In the genomic region with DNA sequence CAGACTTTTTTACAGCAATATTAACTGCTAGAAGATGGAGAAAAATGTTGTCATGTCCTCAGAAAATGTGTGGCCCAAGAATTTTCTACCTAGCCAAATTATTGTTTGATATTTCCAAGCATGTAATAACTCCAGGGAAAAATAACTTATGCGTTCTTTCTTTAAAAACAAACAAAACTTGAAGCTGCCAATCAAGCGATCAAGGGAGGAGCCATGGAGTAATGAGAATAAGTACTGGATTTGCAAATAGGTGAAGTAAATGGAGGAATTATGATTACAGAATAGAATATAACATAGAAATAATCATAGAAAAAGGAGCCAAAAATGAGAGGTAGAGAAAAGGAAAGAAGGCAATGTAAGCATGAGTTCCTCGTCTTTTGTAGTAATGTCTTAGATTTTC, we compare ENCODE assay signal across 18 cellular contexts.
DNase-seq lines count a peak whose midpoint lies in the region; ATAC-seq and TF ChIP-seq lines count a peak whose summit lies in the region.
"Had no signal": no experiment of that assay in that cellular context is flagged by ENCODE, and none has a peak within 500 bp of the region (broad histone marks: within the 10 kb centered on the region; RNA-seq: fewer than 3 reads in every experiment).

No MANE protein-coding gene starts in this region.

- H3K36me3 Mint-ChIP-seq in central memory CD8-positive, alpha-beta T cell (ENCODE audit: insufficient read depth), result no peaks in the 10 kb centered on the region

- CTCF ChIA-PET in Panc1 (lab: Charles Lee), result no interaction called here

- no peaks in the 10 kb centered on the region for H3F3A ChIP-seq in DOHH2 (ENCODE audit: control insufficient read depth, insufficient read depth)

- no TSS peak for BruUV-seq in Panc1 (replicated peaks; lab: Mats Ljungman, UMichigan)

- H3K36me3 ChIP-seq in DOHH2 (ENCODE audit: control insufficient read depth, low read length) (no peaks in the 10 kb centered on the region), Panc1 (ENCODE audit: control insufficient read depth, insufficient read depth, low read length) (no peaks in the 10 kb centered on the region), osteoblast (ENCODE audit: insufficient read depth, low read length) (no peaks in the 10 kb centered on the region)
- H3K36me3 ChIP-seq: HAP-1 had no signal

- no peaks in the 10 kb centered on the region for H3K4me1 Mint-ChIP-seq in central memory CD8-positive, alpha-beta T cell

- no peak overlapping the region for H2AFZ ChIP-seq in osteoblast (ENCODE audit: low read length)

- H3K27me3 Mint-ChIP-seq in central memory CD8-positive, alpha-beta T cell, result peaks cover 9% of the 10 kb centered on the region

- ATAC-seq in Panc1 (no peak), HG03039 (IDR thresholded peaks at IDR 0.05; ENCODE audit: unreplicated experiment) (no peak), GM21447 (IDR thresholded peaks at IDR 0.05; ENCODE audit: unreplicated experiment) (no peak)
- ATAC-seq in central memory CD8-positive, alpha-beta T cell (replicated peaks; ENCODE audit: extremely low read depth, poor library complexity, severe bottlenecking), result no peak
- ATAC-seq: A549 had no signal

- TF ChIP-seq CTCF in DOHH2 (IDR thresholded peaks at IDR 0.05; ENCODE audit: low read depth, low read length, poor library complexity, severe bottlenecking) (no peak), Panc1 (IDR thresholded peaks at IDR 0.05) (no peak), osteoblast (IDR thresholded peaks at IDR 0.05; ENCODE audit: extremely low read depth, low read depth, low read length) (no peak)

- H3K79me2 ChIP-seq in DOHH2 (ENCODE audit: control insufficient read depth, low read length) (no peaks in the 10 kb centered on the region), osteoblast (ENCODE audit: insufficient read depth, low read length) (no peaks in the 10 kb centered on the region)

- H4K20me1 ChIP-seq in DOHH2 (ENCODE audit: control insufficient read depth, insufficient read depth, low read depth, low read length), result no peaks in the 10 kb centered on the region
- no peaks in the 10 kb centered on the region for H4K20me1 ChIP-seq in osteoblast (ENCODE audit: insufficient read depth, low read length)

- no peaks in the 10 kb centered on the region for H3K9me2 ChIP-seq in DOHH2 (replicated peaks; ENCODE audit: control insufficient read depth, low read length)

- no peaks in the 10 kb centered on the region for H3K9me3 ChIP-seq in DOHH2 (ENCODE audit: control insufficient read depth, insufficient read depth, low read length)
- H3K9me3 ChIP-seq in Panc1 (ENCODE audit: control insufficient read depth, insufficient read depth, low read depth, low read length), result no peaks in the 10 kb centered on the region
- H3K9me3 ChIP-seq in osteoblast (ENCODE audit: low read depth, low read length), result no peaks in the 10 kb centered on the region
- H3K9me3 ChIP-seq: A549, Caco-2, HAP-1 had no signal

- peaks cover 38% of the 10 kb centered on the region for H3K4me1 ChIP-seq in DOHH2 (ENCODE audit: control insufficient read depth, low read length)
- H3K4me1 ChIP-seq in Panc1 (ENCODE audit: control insufficient read depth, insufficient read depth, low read length), result peaks cover 6% of the 10 kb centered on the region
- peaks cover 20% of the 10 kb centered on the region for H3K4me1 ChIP-seq in osteoblast (ENCODE audit: insufficient read depth, low read length)
- H3K4me1 ChIP-seq: Caco-2, HAP-1 had no signal

- intact Hi-C loops in Panc1 (cut with micrococcal nuclease; ENCODE audit: unreplicated experiment), result no loop called here

- no peaks in the 10 kb centered on the region for H3K9me3 Mint-ChIP-seq in central memory CD8-positive, alpha-beta T cell
- H3K9me3 Mint-ChIP-seq: CD4-positive, alpha-beta T cell had no signal

- no peak overlapping the region for H3K4me3 ChIP-seq in DOHH2 (ENCODE audit: low read length)
- H3K4me3 ChIP-seq in Panc1 (ENCODE audit: low read depth in 2 of 2, low read length in 2 of 2), result no peak overlapping the region
- no peak overlapping the region for H3K4me3 ChIP-seq in osteoblast (ENCODE audit: insufficient read depth, low read length)
- H3K4me3 ChIP-seq: A549, HAP-1 had no signal

- POLR2A ChIA-PET in Panc1 (lab: Charles Lee), result no interaction called here

- in situ Hi-C loops in Panc1 (cut with HindIII; ENCODE audit: low pct_unique_long_range_greater_than_20kb, low sequenced_read_pairs), result no loop called here

- H3K4me3 Mint-ChIP-seq in central memory CD8-positive, alpha-beta T cell, result no peak overlapping the region
- H3K4me3 Mint-ChIP-seq: CD4-positive, alpha-beta T cell had no signal

- DNase-seq in Panc1 (ENCODE audit: low read depth, low spot score) (no peak), osteoblast (ENCODE audit: insufficient read length, low spot score, missing footprints) (no peak), SHP77 (lab: John Stamatoyannopoulos, UW) (no peak)
- no peak for DNase-seq in central memory CD8-positive, alpha-beta T cell (ENCODE audit: low spot score in 2 of 2)
- DNase-seq in activated CD4-positive, alpha-beta T cell treated with anti-CD3 and anti-CD28 coated beads for 1 hour, result no peak
- DNase-seq: AML-193; Caco-2; CD4-positive, alpha-beta T cell; DMS79; GF-D8; IMR-90 had no signal

- H3K27ac Mint-ChIP-seq in central memory CD8-positive, alpha-beta T cell (ENCODE audit: low read depth), result peak overlapping the region; percentile 6
- H3K27ac Mint-ChIP-seq: CD4-positive, alpha-beta T cell had no signal

- H3K27me3 ChIP-seq in DOHH2 (ENCODE audit: control insufficient read depth, low read length), result no peaks in the 10 kb centered on the region
- no peaks in the 10 kb centered on the region for H3K27me3 ChIP-seq in Panc1 (ENCODE audit: control insufficient read depth, insufficient read depth, low read length)
- H3K27me3 ChIP-seq in osteoblast (ENCODE audit: insufficient read depth, low read length), result no peaks in the 10 kb centered on the region

- H3K4me2 ChIP-seq in DOHH2 (ENCODE audit: low read length) (peak overlapping the region; percentile 52; the same call in 1 of the 2 replicates), osteoblast (ENCODE audit: insufficient read depth, low read length) (no peak overlapping the region)
- H3K4me2 ChIP-seq: A549 had no signal

- H3K27ac ChIP-seq in DOHH2 (ENCODE audit: low read depth, low read length) (no peak overlapping the region), Panc1 (ENCODE audit: low read length) (peak overlapping the region; percentile 51; the same call in 1 of the 2 replicates), osteoblast (ENCODE audit: low read depth, low read length) (peak overlapping the region; percentile 88)
- H3K27ac ChIP-seq: 22Rv1, A549, C4-2B had no signal
